Comparison of ENCODE assay signal across 8 cellular contexts in the genomic region with DNA sequence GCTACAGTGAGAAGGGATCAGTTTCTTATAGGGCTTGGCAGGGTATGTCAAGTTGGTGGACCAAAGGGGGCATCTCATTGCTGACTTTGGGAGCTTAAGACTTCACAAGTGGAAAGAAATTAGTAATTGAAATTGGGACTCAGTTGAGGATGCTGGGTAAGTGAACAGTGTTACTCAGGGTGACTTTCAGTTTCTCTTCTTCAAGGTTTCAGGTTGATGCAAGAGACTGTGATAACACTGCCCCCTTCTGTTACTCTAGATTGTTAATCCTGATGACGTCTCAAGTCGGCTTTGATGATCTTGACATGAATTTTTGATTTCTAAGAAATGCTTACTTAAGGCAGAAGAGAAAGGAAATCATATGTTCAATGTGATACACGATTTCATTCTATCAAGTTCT. TPM values are rescaled to one million over a fixed set of nuclear protein-coding genes. Genes with fewer than 3 reads are reported as not detected.
DNase-seq lines count a peak whose midpoint lies in the region; ATAC-seq and TF ChIP-seq lines count a peak whose summit lies in the region.

No MANE protein-coding gene starts in this region.

- peak overlapping the region; percentile 9 for H3K27ac ChIP-seq in CD8-positive, alpha-beta T cell (ENCODE audit: low read depth, low read length)
- H3K27ac ChIP-seq in thyroid gland (no peak overlapping the region), stomach (no peak overlapping the region)

- H3K4me3 ChIP-seq in CD8-positive, alpha-beta T cell (ENCODE audit: low read depth, low read length): peak overlapping the region; percentile 7
- H3K4me3 ChIP-seq in astrocyte of the cerebellum (ENCODE audit: low read depth, low read length) (no peak overlapping the region), thyroid gland (replicated peaks in 1 of 3) (no peak overlapping the region), stomach (no peak overlapping the region)

- no peak for TF ChIP-seq EP300 in stomach (IDR thresholded peaks at IDR 0.05)

- peak; percentile 43 for ATAC-seq in CD8-positive, alpha-beta T cell
- ATAC-seq in GM18519 (IDR thresholded peaks at IDR 0.05; ENCODE audit: low FRiP score, unreplicated experiment) (peak; percentile 94), HG02938 (IDR thresholded peaks at IDR 0.05; ENCODE audit: unreplicated experiment) (peak; percentile 90)

- H3K9me3 ChIP-seq in CD8-positive, alpha-beta T cell (ENCODE audit: low read length): no peaks in the 10 kb centered on the region
- no peaks in the 10 kb centered on the region for H3K9me3 ChIP-seq in thyroid gland
- H3K9me3 ChIP-seq in stomach: no peaks in the 10 kb centered on the region

- H3K36me3 ChIP-seq in CD8-positive, alpha-beta T cell (ENCODE audit: insufficient read depth, low read length): no peaks in the 10 kb centered on the region
- H3K36me3 ChIP-seq in thyroid gland: no peaks in the 10 kb centered on the region
- H3K36me3 ChIP-seq in stomach: no peaks in the 10 kb centered on the region

- in situ Hi-C loops in astrocyte of the cerebellum (cut with HindIII; ENCODE audit: low sequenced_read_pairs): no loop called here

- H3K36me3 Mint-ChIP-seq in CD8-positive, alpha-beta T cell: no peaks in the 10 kb centered on the region

- H3K4me1 ChIP-seq in CD8-positive, alpha-beta T cell (ENCODE audit: insufficient read depth, low read length): peaks cover 49% of the 10 kb centered on the region
- H3K4me1 ChIP-seq in thyroid gland: peaks cover 0 to 12% of the 10 kb centered on the region in 2 donors
- H3K4me1 ChIP-seq in stomach: peaks cover 3 to 44% (median 10%) of the 10 kb centered on the region in 4 donors

- TF ChIP-seq POLR2A in thyroid gland (IDR thresholded peaks at IDR 0.05) (no peak), stomach (IDR thresholded peaks at IDR 0.05) (no peak)

- POLR2A ChIA-PET in CD8-positive, alpha-beta T cell (lab: Charles Lee): interaction anchor here (0.7 to 2.6 kb wide), 5 partner anchors 12 to 1190 kb away, joined by 3 to 10 read pairs (median 3); a partner anchor contains a TSS

- no peaks in the 10 kb centered on the region for H3K27me3 ChIP-seq in CD8-positive, alpha-beta T cell (ENCODE audit: insufficient read depth, low read length)
- H3K27me3 ChIP-seq in thyroid gland (no peaks in the 10 kb centered on the region), stomach (no peaks in the 10 kb centered on the region)

- 26 to 31% methylated on average over 3 of the region's 3 CpGs for WGBS in thyroid gland, 2 donors
- WGBS in stomach, 5 donors: 16 to 25% (median 20%) methylated on average over 3 of the region's 3 CpGs

- intact Hi-C loops in CD8-positive, alpha-beta T cell (cut with DNase I, micrococcal nuclease): loop anchor here (1.0 to 10.0 kb wide), 13 partner anchors 22 to 1270 kb away; a partner anchor contains a TSS
- intact Hi-C loops in thyroid gland (cut with DNase I) (no loop called here), stomach (cut with DNase I; ENCODE audit: low total_unique reads) (no loop called here)

- peak in 5 of 7 experiments; percentile 15 to 54 (median 26) for DNase-seq in CD8-positive, alpha-beta T cell
- DNase-seq in NCI-H69 (lab: John Stamatoyannopoulos, UW) (peak; percentile 73), astrocyte of the cerebellum (ENCODE audit: low read depth) (no peak), kidney glomerular epithelial cell (lab: John Stamatoyannopoulos, UW) (peak; percentile 80), thyroid gland (no peak), stomach (no peak)

- no peak overlapping the region for H3K27ac Mint-ChIP-seq in CD8-positive, alpha-beta T cell

- H3K4me3 Mint-ChIP-seq in CD8-positive, alpha-beta T cell: no peak overlapping the region

- H3K4me1 Mint-ChIP-seq in CD8-positive, alpha-beta T cell (ENCODE audit: low read depth): peaks cover 43% of the 10 kb centered on the region

- H3K27me3 Mint-ChIP-seq in CD8-positive, alpha-beta T cell (ENCODE audit: low read depth): no peaks in the 10 kb centered on the region

- H3K9me3 Mint-ChIP-seq in CD8-positive, alpha-beta T cell: no peaks in the 10 kb centered on the region

- TF ChIP-seq CTCF in CD8-positive, alpha-beta T cell (IDR thresholded peaks at IDR 0.05): peak; percentile 68
- TF ChIP-seq CTCF in astrocyte of the cerebellum (IDR thresholded peaks at IDR 0.05; ENCODE audit: low read depth, low read length, missing control alignments): peak; percentile 40
- peak in 3 of 6 experiments; percentile 40 to 42 (median 41) for TF ChIP-seq CTCF in thyroid gland (IDR thresholded peaks at IDR 0.05)
- peak in 2 of 7 experiments; percentile 34 to 35 for TF ChIP-seq CTCF in stomach (IDR thresholded peaks at IDR 0.05)

- CTCF ChIA-PET in CD8-positive, alpha-beta T cell (lab: Charles Lee): interaction anchor here (0.6 to 3.8 kb wide), 27 partner anchors 8 to 1406 kb away, joined by 3 to 22 read pairs (median 4); a partner anchor contains a TSS

RNA-seq across cellular contexts. Expression of a gene that starts 21.3 kb away (rescaled TPM):
- total RNA-seq in CD8-positive, alpha-beta T cell: not detected
- total RNA-seq in thyroid gland (1 to 10 TPM in 2 of 4 donors, under 1 TPM in 2; 0.13 to 2.5 (median 1.5) TPM), stomach (1 to 10 TPM in 1 of 5 donors, under 1 TPM in 1, not detected in 3; under 0.01 to 1.8 TPM)
- polyA plus RNA-seq in stomach: under 1 TPM in 2 of 3 donors, not detected in 1; under 0.01 TPM

RNA-seq across cellular contexts. Expression of a gene that starts 21.5 kb away (rescaled TPM):
- 10 to 100 TPM; 62.8 to 64.6 TPM for total RNA-seq in CD8-positive, alpha-beta T cell
- total RNA-seq in thyroid gland (10 to 100 TPM; 34.9 to 48.2 (median 41.5) TPM), stomach (10 to 100 TPM in 3 of 5 donors, 1 to 10 TPM in 1, under 1 TPM in 1; 0.87 to 49.9 (median 16.5) TPM)
- 10 to 100 TPM in 2 of 3 donors, 1 to 10 TPM in 1; 9.6 to 17.1 (median 11.6) TPM for polyA plus RNA-seq in stomach

Comparison
In these comparisons a context has a peak if more than half of its experiments do, and no peak if none do; other contexts are left out.
1. ATAC-seq: peak in every context shown above with its lines; median percentile 94 in GM18519; 90 in HG02938; 43 in CD8-positive, alpha-beta T cell.
2. DNase-seq: peak in CD8-positive, alpha-beta T cell (5 of 7), NCI-H69 (single experiment) and kidney glomerular epithelial cell (single experiment); none in astrocyte of the cerebellum (single experiment), thyroid gland (0 of 2) and stomach (single experiment).
3. intact Hi-C loops: an anchor here in CD8-positive, alpha-beta T cell (1.0 to 10.0 kb wide); none called in thyroid gland and stomach.